Comparison of ENCODE assay signal across 32 cellular contexts in the genomic region with DNA sequence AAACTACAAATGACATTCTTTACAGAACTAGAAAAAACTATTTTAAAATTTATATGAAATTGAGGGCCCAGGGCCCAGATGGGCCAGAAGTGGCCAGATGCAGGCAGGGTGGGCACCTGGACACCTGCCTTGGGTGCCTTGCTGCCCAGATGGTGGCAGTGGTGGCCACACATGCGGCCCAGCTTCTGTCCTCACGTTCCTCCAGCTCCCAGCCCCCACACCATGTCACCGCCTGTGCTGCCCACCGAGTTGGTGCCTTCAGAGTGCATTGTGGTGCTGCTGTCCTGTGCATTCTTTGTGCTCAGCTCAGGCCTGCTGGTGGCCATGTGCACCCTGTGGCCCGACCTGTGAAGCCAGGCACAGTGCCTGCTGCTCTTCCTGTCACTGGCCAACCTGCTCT.
"Had no signal": no experiment of that assay in that cellular context is flagged by ENCODE, and none has a peak within 500 bp of the region (broad histone marks: within the 10 kb centered on the region; RNA-seq: fewer than 3 reads in every experiment).

No MANE protein-coding gene starts in this region.

- H3K4me3 ChIP-seq: adrenal gland, body of pancreas, esophagus muscularis mucosa, gastrocnemius medialis had no signal

- H3K4me1 Mint-ChIP-seq: activated B cell treated with CpG ODN at 0.5 μM for 24 hours; activated CD8-positive, alpha-beta memory T cell treated with anti-CD3 and anti-CD28 coated beads, Interleukin-2, amount 10 ng/mL, durations not matched to agents 7 days and 5 days; activated naive CD4-positive, alpha-beta T cell treated with anti-CD3 and anti-CD28 coated beads, Interleukin-2, amount 50 U/mL, for 24 hours; activated naive CD8-positive, alpha-beta T cell treated with anti-CD3 and anti-CD28 coated beads for 36 hours; activated naive CD8-positive, alpha-beta T cell treated with anti-CD3 and anti-CD28 coated beads, Interleukin-2, amount 50 U/mL, for 24 hours; T-helper 17 cell had no signal

- H3K36me3 Mint-ChIP-seq: activated CD4-positive, alpha-beta memory T cell treated with anti-CD3 and anti-CD28 coated beads for 36 hours; activated naive CD4-positive, alpha-beta T cell treated with anti-CD3 and anti-CD28 coated beads, Interleukin-2, amount 50 U/mL, for 24 hours; activated naive CD8-positive, alpha-beta T cell treated with anti-CD3 and anti-CD28 coated beads for 36 hours had no signal

- H3K27ac Mint-ChIP-seq: activated B cell treated with CpG ODN at 0.5 μM for 24 hours; activated CD4-positive, alpha-beta memory T cell treated with anti-CD3 and anti-CD28 coated beads for 36 hours; activated CD8-positive, alpha-beta memory T cell treated with anti-CD3 and anti-CD28 coated beads, Interleukin-2, amount 10 ng/mL, durations not matched to agents 7 days and 5 days; activated CD8-positive, alpha-beta T cell treated with anti-CD3 and anti-CD28 coated beads, Interleukin-2, amount 10 ng/mL, durations not matched to agents 7 days and 5 days; activated naive CD4-positive, alpha-beta T cell treated with anti-CD3 and anti-CD28 coated beads for 36 hours; activated naive CD4-positive, alpha-beta T cell treated with anti-CD3 and anti-CD28 coated beads, Interleukin-2, amount 50 U/mL, for 24 hours; activated naive CD8-positive, alpha-beta T cell treated with anti-CD3 and anti-CD28 coated beads for 36 hours; activated naive CD8-positive, alpha-beta T cell treated with anti-CD3 and anti-CD28 coated beads, Interleukin-2, amount 50 U/mL, for 24 hours; activated T-cell treated with anti-CD3 and anti-CD28 coated beads, Interleukin-2, amount 50 U/mL, for 72 hours; effector memory CD8-positive, alpha-beta T cell; T-helper 17 cell; T-helper 2 cell treated with Interferon-gamma antibody and Interleukin-4, amounts not matched to agents 5 μg/mL and 100 μg/mL, for 36 hours had no signal

- H3K9me3 ChIP-seq: adrenal gland, gastrocnemius medialis had no signal

- H3K36me3 ChIP-seq: adrenal gland, esophagus muscularis mucosa, gastrocnemius medialis, WERI-Rb-1 had no signal

- DNase-seq: activated B cell treated with CpG ODN at 0.5 μM for 24 hours; activated CD4-positive, alpha-beta memory T cell treated with anti-CD3 and anti-CD28 coated beads for 36 hours; activated CD4-positive, alpha-beta T cell treated with anti-CD3 and anti-CD28 coated beads for 48 hours; activated CD8-positive, alpha-beta memory T cell treated with anti-CD3 and anti-CD28 coated beads, Interleukin-2, amount 10 ng/mL, durations not matched to agents 7 days and 5 days; activated CD8-positive, alpha-beta memory T cell treated with anti-CD3 and anti-CD28 coated beads, Interleukin-2, amount 50 U/mL, for 4 hours; activated CD8-positive, alpha-beta T cell treated with anti-CD3 and anti-CD28 coated beads, Interleukin-2, amount 10 ng/mL, durations not matched to agents 7 days and 5 days; activated naive CD4-positive, alpha-beta T cell treated with anti-CD3 and anti-CD28 coated beads for 36 hours; activated naive CD8-positive, alpha-beta T cell treated with anti-CD3 and anti-CD28 coated beads for 36 hours; activated naive CD8-positive, alpha-beta T cell treated with anti-CD3 and anti-CD28 coated beads, Interleukin-2, amount 50 U/mL, for 24 hours; activated T-cell treated with anti-CD3 and anti-CD28 coated beads, Interleukin-2, amount 50 U/mL, for 1 hour; activated T-cell treated with anti-CD3 and anti-CD28 coated beads, Interleukin-2, amount 50 U/mL, for 72 hours; adrenal gland; amygdala; aorta; body of pancreas; caudate nucleus; cortex of kidney; dermis blood vessel endothelial cell; effector CD4-positive, alpha-beta T cell; effector memory CD8-positive, alpha-beta T cell; erythroblast; foreskin keratinocyte; gastrocnemius medialis; glutamatergic neuron; T-helper 1 cell; T-helper 17 cell; T1000; WERI-Rb-1 had no signal

- H3K27ac ChIP-seq: adrenal gland, body of pancreas, esophagus muscularis mucosa, foreskin keratinocyte, gastrocnemius medialis, WERI-Rb-1 had no signal

- ATAC-seq: activated CD4-positive, CD25-positive, alpha-beta regulatory T cell treated with anti-CD3 and anti-CD28 coated beads, Interleukin-2, amount 50 U/mL, for 24 hours; activated CD8-positive, alpha-beta memory T cell treated with anti-CD3 and anti-CD28 coated beads, Interleukin-2, amount 10 ng/mL, durations not matched to agents 7 days and 5 days; activated CD8-positive, alpha-beta T cell treated with anti-CD3 and anti-CD28 coated beads, Interleukin-2, amount 10 ng/mL, durations not matched to agents 7 days and 5 days; activated naive CD8-positive, alpha-beta T cell treated with anti-CD3 and anti-CD28 coated beads, Interleukin-2, amount 50 U/mL, for 24 hours; activated T-cell treated with anti-CD3 and anti-CD28 coated beads, Interleukin-2, amount 50 U/mL, for 72 hours; body of pancreas; effector memory CD8-positive, alpha-beta T cell; foreskin keratinocyte; gastrocnemius medialis; T-helper 17 cell had no signal

- H3K4me1 ChIP-seq: body of pancreas, esophagus muscularis mucosa, foreskin keratinocyte, gastrocnemius medialis had no signal

- H3K4me3 Mint-ChIP-seq: activated B cell treated with CpG ODN at 0.5 μM for 24 hours; activated CD4-positive, alpha-beta memory T cell treated with anti-CD3 and anti-CD28 coated beads for 36 hours; activated CD8-positive, alpha-beta memory T cell treated with anti-CD3 and anti-CD28 coated beads, Interleukin-2, amount 10 ng/mL, durations not matched to agents 7 days and 5 days; activated CD8-positive, alpha-beta T cell treated with anti-CD3 and anti-CD28 coated beads, Interleukin-2, amount 10 ng/mL, durations not matched to agents 7 days and 5 days; activated naive CD4-positive, alpha-beta T cell treated with anti-CD3 and anti-CD28 coated beads for 36 hours; activated naive CD4-positive, alpha-beta T cell treated with anti-CD3 and anti-CD28 coated beads, Interleukin-2, amount 50 U/mL, for 24 hours; activated naive CD8-positive, alpha-beta T cell treated with anti-CD3 and anti-CD28 coated beads for 36 hours; activated naive CD8-positive, alpha-beta T cell treated with anti-CD3 and anti-CD28 coated beads, Interleukin-2, amount 50 U/mL, for 24 hours; activated T-cell treated with anti-CD3 and anti-CD28 coated beads, Interleukin-2, amount 50 U/mL, for 72 hours; effector memory CD8-positive, alpha-beta T cell; T-helper 17 cell; T-helper 2 cell treated with Interferon-gamma antibody and Interleukin-4, amounts not matched to agents 5 μg/mL and 100 μg/mL, for 36 hours had no signal

- H3K27me3 ChIP-seq: adrenal gland, body of pancreas, esophagus muscularis mucosa, foreskin keratinocyte, gastrocnemius medialis had no signal
